Comparison of ENCODE assay signal across 8 cellular contexts in genomic region chr1:26169669-26170471, GRCh38. TPM values are rescaled to one million over a fixed set of nuclear protein-coding genes. Genes with fewer than 3 reads are reported as not detected.
DNase-seq lines count a peak whose midpoint lies in the region; ATAC-seq, FAIRE-seq and TF ChIP-seq lines count a peak whose summit lies in the region.

Gene ZNF593, plus strand, starts transcription at chr1:26169908. Its CDS starts 76 bp downstream, at chr1:26169984.

- H3K9me3 ChIP-seq in WERI-Rb-1 (ENCODE audit: severe bottlenecking) (no peaks in the 10 kb centered on the region), breast epithelium (no peaks in the 10 kb centered on the region), small intestine (ENCODE audit: control insufficient read depth, low read depth) (no peaks in the 10 kb centered on the region)

- H3K4me3 ChIP-seq in ACC112 (ENCODE audit: low read depth, low read length) (peak within 1 kb of the TSS; percentile 96), WERI-Rb-1 (ENCODE audit: low read depth, low read length) (peak within 1 kb of the TSS; percentile 62), breast epithelium (peak within 1 kb of the TSS; percentile 76 to 89 (median 80)), small intestine (ENCODE audit: low read depth in 1 of 2, low read length in 2 of 2) (peak within 1 kb of the TSS; percentile 64 to 88)

- H3K79me2 ChIP-seq in ACC112 (ENCODE audit: control insufficient read depth, insufficient read depth, low read length, unreplicated experiment): peaks cover 17% of the 10 kb centered on the region

- H3K36me3 ChIP-seq in ACC112 (ENCODE audit: insufficient read depth, low read length) (no peaks in the 10 kb centered on the region), WERI-Rb-1 (peaks cover 3% of the 10 kb centered on the region; the same call in 1 of the 2 replicates), breast epithelium (no peaks in the 10 kb centered on the region), small intestine (ENCODE audit: control insufficient read depth in 2 of 2, insufficient read depth in 2 of 2, low read length in 2 of 2) (no peaks in the 10 kb centered on the region)

- peak; percentile 78 for DNase-seq in NCI-H2171 (lab: John Stamatoyannopoulos, UW)
- peak; percentile 91 for DNase-seq in WERI-Rb-1
- peak; percentile 88 to 93 for DNase-seq in breast epithelium (ENCODE audit: low spot score in 2 of 2)
- DNase-seq in iPS-NIHi11 (ENCODE audit: low spot score): peak; percentile 98
- DNase-seq in small intestine: peak; percentile 88

- ATAC-seq in GM18519 (IDR thresholded peaks at IDR 0.05; ENCODE audit: low FRiP score, unreplicated experiment) (peak; percentile 81), HG03064 (IDR thresholded peaks at IDR 0.05; ENCODE audit: low read depth, unreplicated experiment) (peak; percentile 68)

- 1% methylated on average over 57 to 76 of the region's 76 CpGs for WGBS in small intestine, 3 donors

- peak; percentile 98 for TF ChIP-seq CTCF in WERI-Rb-1 (IDR thresholded peaks at IDR 0.05; ENCODE audit: low read depth, low read length)
- TF ChIP-seq CTCF in breast epithelium (IDR thresholded peaks at IDR 0.05): peak; percentile 93 to 94 (median 94)

- intact Hi-C loops in breast epithelium (cut with DNase I; ENCODE audit: low total_unique reads): loop anchor here (10.0 kb wide), 1 partner anchor 65 kb away; the partner anchor contains the start of gene CEP85

- H3K27ac ChIP-seq in ACC112 (ENCODE audit: low read depth, low read length): peak within 1 kb of the TSS; percentile 50; the same call in 1 of the 2 replicates
- H3K27ac ChIP-seq in WERI-Rb-1: peak within 1 kb of the TSS; percentile 54; the same call in 1 of the 2 replicates
- peak within 1 kb of the TSS; percentile 87 to 89 for H3K27ac ChIP-seq in breast epithelium
- H3K27ac ChIP-seq in small intestine (ENCODE audit: low read depth in 1 of 2, low read length in 1 of 2): peak within 1 kb of the TSS; percentile 34 to 90

- TF ChIP-seq POLR2A in breast epithelium (IDR thresholded peaks at IDR 0.05): peak; percentile 52

- H3K27me3 ChIP-seq in ACC112 (ENCODE audit: insufficient read depth, low read length) (no peaks in the 10 kb centered on the region), WERI-Rb-1 (ENCODE audit: insufficient read depth, low read depth, severe bottlenecking) (no peaks in the 10 kb centered on the region), breast epithelium (no peaks in the 10 kb centered on the region), small intestine (ENCODE audit: control insufficient read depth in 2 of 2, insufficient read depth in 2 of 2, low read length in 2 of 2) (no peaks in the 10 kb centered on the region)

- FAIRE-seq in small intestine (lab: Jason Lieb, UNC): no peak

- peaks cover 7% of the 10 kb centered on the region for H3K4me1 ChIP-seq in ACC112 (ENCODE audit: control insufficient read depth, insufficient read depth, low read length, unreplicated experiment)
- H3K4me1 ChIP-seq in breast epithelium: no peaks in the 10 kb centered on the region
- no peaks in the 10 kb centered on the region for H3K4me1 ChIP-seq in small intestine (ENCODE audit: control insufficient read depth in 2 of 2, insufficient read depth in 1 of 2, low read depth in 1 of 2, low read length in 1 of 2)

- peak within 1 kb of the TSS; percentile 95 for H2AFZ ChIP-seq in ACC112 (ENCODE audit: low read length, unreplicated experiment)

RNA-seq across cellular contexts. Expression of gene ZNF593, which starts in this region (rescaled TPM):
- total RNA-seq in breast epithelium: 10 to 100 TPM; 26.4 to 39.7 (median 31.9) TPM
- 100 to 1,000 TPM in 2 of 3 donors, 10 to 100 TPM in 1; 67.3 to 152 (median 122) TPM for polyA plus RNA-seq in small intestine

Comparison
In these comparisons a context has a peak if more than half of its experiments do, and no peak if none do; other contexts are left out.
1. Peak in every context shown above with its lines: DNase-seq, ATAC-seq, H3K4me3 ChIP-seq and H3K27ac ChIP-seq.